ENCODE assay signal across 11 cellular contexts in genomic region chr9:92723299-92723625, GRCh38. TPM values are rescaled to one million over a fixed set of nuclear protein-coding genes. Genes with fewer than 3 reads are reported as not detected.
A peak's percentile ranks its signal among the peaks of the same experiment; 100 is the strongest.
DNase-seq lines count a peak whose midpoint lies in the region; ATAC-seq and TF ChIP-seq lines count a peak whose summit lies in the region.
"Had no signal": no experiment of that assay in that cellular context is flagged by ENCODE, and none has a peak within 500 bp of the region (broad histone marks: within the 10 kb centered on the region; RNA-seq: fewer than 3 reads in every experiment).

No MANE protein-coding gene starts in this region.

- no peak for ATAC-seq in HG03378 (IDR thresholded peaks at IDR 0.05; ENCODE audit: unreplicated experiment)
- ATAC-seq: gastroesophageal sphincter, Panc1 had no signal

- peak overlapping the region; percentile 81 for H3K27ac ChIP-seq in DOHH2 (ENCODE audit: low read depth, low read length)
- H3K27ac ChIP-seq: gastroesophageal sphincter had no signal

- H4K20me1 ChIP-seq in DOHH2 (ENCODE audit: control insufficient read depth, insufficient read depth, low read depth, low read length), result peaks cover 12% of the 10 kb centered on the region; the same call in 1 of the 2 replicates

- no peak for TF ChIP-seq CTCF in DOHH2 (IDR thresholded peaks at IDR 0.05; ENCODE audit: low read depth, low read length, poor library complexity, severe bottlenecking)

- DNase-seq in SHP77 treated with DMSO at 0.1 percent for 48 hours (lab: John Stamatoyannopoulos, UW) (peak; percentile 85), fibroblast of peridontal ligament (ENCODE audit: extremely low read depth) (peak; percentile 93), renal cortical epithelial cell (ENCODE audit: low read depth) (peak; percentile 26), dermis blood vessel endothelial cell (no peak), NCI-H1092 (lab: John Stamatoyannopoulos, UW) (no peak), D341Med (ENCODE audit: low spot score) (no peak)
- DNase-seq: activated CD4-positive, alpha-beta T cell treated with anti-CD3 and anti-CD28 coated beads, Interleukin-2, amount 50 U/mL, for 1 hour had no signal

- H3K4me3 ChIP-seq in DOHH2 (ENCODE audit: low read length), result peak overlapping the region; percentile 57
- H3K4me3 ChIP-seq: gastroesophageal sphincter had no signal

- H3K4me1 ChIP-seq in DOHH2 (ENCODE audit: control insufficient read depth, low read length), result peaks cover 92% of the 10 kb centered on the region

- peaks cover 10% of the 10 kb centered on the region for H3F3A ChIP-seq in DOHH2 (ENCODE audit: control insufficient read depth, insufficient read depth)

- H3K79me2 ChIP-seq in DOHH2 (ENCODE audit: control insufficient read depth, low read length), result peaks cover 73% of the 10 kb centered on the region

- peaks cover 86% of the 10 kb centered on the region for H3K36me3 ChIP-seq in DOHH2 (ENCODE audit: control insufficient read depth, low read length)

- H3K9me2 ChIP-seq in DOHH2 (replicated peaks; ENCODE audit: control insufficient read depth, low read length), result no peaks in the 10 kb centered on the region

- H3K4me2 ChIP-seq in DOHH2 (ENCODE audit: low read length), result peak overlapping the region; percentile 90

- no peaks in the 10 kb centered on the region for H3K27me3 ChIP-seq in DOHH2 (ENCODE audit: control insufficient read depth, low read length)
- H3K27me3 ChIP-seq: gastroesophageal sphincter had no signal

- no peaks in the 10 kb centered on the region for H3K9me3 ChIP-seq in DOHH2 (ENCODE audit: control insufficient read depth, insufficient read depth, low read length)
- H3K9me3 ChIP-seq: gastroesophageal sphincter had no signal

RNA-seq across cellular contexts. Expression of gene BICD2, which starts 41.4 kb away (rescaled TPM):
- total RNA-seq in renal cortical epithelial cell (50.5 and 70.7 TPM in 2 replicates), dermis blood vessel endothelial cell (54.5 and 74.2 TPM in 2 replicates)

RNA-seq across cellular contexts. Expression of gene IPPK, which starts 53.3 kb away (rescaled TPM):
- total RNA-seq in renal cortical epithelial cell (25.5 and 29.4 TPM in 2 replicates), dermis blood vessel endothelial cell (16.9 and 20.3 TPM in 2 replicates)

Comparison
In these comparisons a context has a peak if more than half of its experiments do, and no peak if none do; other contexts are left out.
1. DNase-seq: peak in SHP77 treated with DMSO at 0.1 percent for 48 hours (single experiment), fibroblast of peridontal ligament (single experiment) and renal cortical epithelial cell (single experiment); none in dermis blood vessel endothelial cell (single experiment), NCI-H1092 (single experiment) and D341Med (single experiment).